Comparison of ENCODE assay signal across 8 cellular contexts in genomic region chr4:164731827-164732474, GRCh38. TPM values are rescaled to one million over a fixed set of nuclear protein-coding genes. Genes with fewer than 3 reads are reported as not detected.
DNase-seq lines count a peak whose midpoint lies in the region; ATAC-seq, FAIRE-seq and TF ChIP-seq lines count a peak whose summit lies in the region.

No MANE protein-coding gene starts in this region.

- FAIRE-seq in frontal cortex (lab: Jason Lieb, UNC), result peak; percentile 72

- no peaks in the 10 kb centered on the region for H3K79me1 ChIP-seq in trophoblast cell (ENCODE audit: low read length)

- BruUV-seq in OCI-LY7 (replicated peaks; lab: Mats Ljungman, UMichigan), result no TSS peak

- peak; percentile 97 for TF ChIP-seq CTCF in OCI-LY7 (conservative IDR thresholded peaks at IDR 0.05; ENCODE audit: low read length)

- H3K27ac ChIP-seq in OCI-LY7 (ENCODE audit: low read depth, low read length, poor library complexity, severe bottlenecking) (no peak overlapping the region), trophoblast cell (ENCODE audit: low read depth, low read length) (no peak overlapping the region)

- H3K4me3 Mint-ChIP-seq in activated T-helper 2 cell treated with anti-CD3 and anti-CD28 coated beads, Interferon-gamma antibody, Interleukin-2, Interleukin-4, amounts not matched to agents 10 μg/mL and 5 μg/mL and 100 μg/mL, durations not matched to agents 14 hours and 24 hours and 36 hours (ENCODE audit: low read depth), result no peak overlapping the region

- H3K4me2 ChIP-seq in OCI-LY7 (ENCODE audit: low read length), result no peak overlapping the region
- H3K4me2 ChIP-seq in trophoblast cell (ENCODE audit: low read length), result no peak overlapping the region

- intact Hi-C loops in OCI-LY7 (cut with micrococcal nuclease; ENCODE audit: unreplicated experiment), result loop anchor here (5.0 kb wide), 2 partner anchors 1050 to 1180 kb away; no protein-coding TSS in a partner anchor
- intact Hi-C loops in activated T-helper 2 cell treated with anti-CD3 and anti-CD28 coated beads, Interferon-gamma antibody, Interleukin-2, Interleukin-4, amounts not matched to agents 10 μg/mL and 5 μg/mL and 100 μg/mL, durations not matched to agents 14 hours and 24 hours and 36 hours (cut with micrococcal nuclease), result loop anchor here (1.0 to 10.0 kb wide), 2 partner anchors 32 to 1177 kb away; no protein-coding TSS in a partner anchor

- peaks cover 11% of the 10 kb centered on the region for H3K27me3 Mint-ChIP-seq in activated T-helper 2 cell treated with anti-CD3 and anti-CD28 coated beads, Interferon-gamma antibody, Interleukin-2, Interleukin-4, amounts not matched to agents 10 μg/mL and 5 μg/mL and 100 μg/mL, durations not matched to agents 14 hours and 24 hours and 36 hours (ENCODE audit: low read depth)

- H3K14ac ChIP-seq in trophoblast cell (ENCODE audit: low read length), result no peak overlapping the region

- WGBS in trophoblast cell (ENCODE audit: extremely low coverage, insufficient coverage, insufficient read length), result no CpG with 5 or more reads among the region's 5 CpGs

- peaks cover 8% of the 10 kb centered on the region for H3K4me1 ChIP-seq in OCI-LY7 (ENCODE audit: insufficient read depth, low read length, poor library complexity, severe bottlenecking)
- no peaks in the 10 kb centered on the region for H3K4me1 ChIP-seq in trophoblast cell (ENCODE audit: control insufficient read depth in 1 of 2, insufficient read depth in 2 of 2, low read length in 2 of 2)

- H3K9me3 Mint-ChIP-seq in activated T-helper 2 cell treated with anti-CD3 and anti-CD28 coated beads, Interferon-gamma antibody, Interleukin-2, Interleukin-4, amounts not matched to agents 10 μg/mL and 5 μg/mL and 100 μg/mL, durations not matched to agents 14 hours and 24 hours and 36 hours, result no peaks in the 10 kb centered on the region

- no peak overlapping the region for H2AK5ac ChIP-seq in trophoblast cell (ENCODE audit: low read length)

- no peak overlapping the region for H3K4ac ChIP-seq in trophoblast cell (ENCODE audit: low read depth, low read length)

- no peak overlapping the region for H4K91ac ChIP-seq in trophoblast cell (ENCODE audit: low read depth, low read length)

- H3K9me2 ChIP-seq in OCI-LY7 (ENCODE audit: insufficient read depth, low read length), result no peaks in the 10 kb centered on the region

- H3K4me3 ChIP-seq in OCI-LY7 (ENCODE audit: low read depth, low read length, poor library complexity, severe bottlenecking) (no peak overlapping the region), trophoblast cell (ENCODE audit: low read depth, low read length) (no peak overlapping the region)

- H3K9me3 ChIP-seq in OCI-LY7 (ENCODE audit: low read length) (0 out of 2 replicates have a peak, but pooled peaks cover 4% of the 10 kb centered on the region), trophoblast cell (ENCODE audit: insufficient read depth, low read depth, low read length) (peaks cover 1% of the 10 kb centered on the region)

- H2BK5ac ChIP-seq in trophoblast cell (ENCODE audit: low read depth, low read length, poor library complexity), result no peak overlapping the region

- no peak overlapping the region for H3K23ac ChIP-seq in trophoblast cell (ENCODE audit: low read length)

- no peak overlapping the region for H2BK120ac ChIP-seq in trophoblast cell (ENCODE audit: insufficient read depth, low read length, poor library complexity)

- no peaks in the 10 kb centered on the region for H3K27me3 ChIP-seq in trophoblast cell (ENCODE audit: insufficient read depth, low read length)

- DNase-seq in C1 segment of cervical spinal cord (lab: John Stamatoyannopoulos, UW) (peak in 8 of 14 donors; percentile 1 to 30 (median 8)), OCI-LY7 (ENCODE audit: low spot score) (peak; percentile 51), frontal cortex (ENCODE audit: low spot score in 2 of 2) (peak in 1 of 2 donors; percentile 29), trophoblast cell (peak; percentile 25 to 70)
- peak; percentile 15 for DNase-seq in activated T-helper 2 cell treated with anti-CD3 and anti-CD28 coated beads, Interferon-gamma antibody, Interleukin-2, Interleukin-4, amounts not matched to agents 10 μg/mL and 5 μg/mL and 100 μg/mL, durations not matched to agents 14 hours and 24 hours and 36 hours (ENCODE audit: low spot score)

- H2BK12ac ChIP-seq in trophoblast cell (ENCODE audit: low read length), result no peak overlapping the region

- POLR2A ChIA-PET in OCI-LY7 (lab: Charles Lee), result interaction anchor here (0.6 to 2.0 kb wide), 5 partner anchors 10 to 1054 kb away, joined by 3 to 7 read pairs (median 3); no protein-coding TSS in a partner anchor

- no peak overlapping the region for H4K12ac ChIP-seq in trophoblast cell (ENCODE audit: low read depth, low read length)

- H3K4me1 Mint-ChIP-seq in activated T-helper 2 cell treated with anti-CD3 and anti-CD28 coated beads, Interferon-gamma antibody, Interleukin-2, Interleukin-4, amounts not matched to agents 10 μg/mL and 5 μg/mL and 100 μg/mL, durations not matched to agents 14 hours and 24 hours and 36 hours (ENCODE audit: low read depth), result no peaks in the 10 kb centered on the region

- peak; percentile 52 for ATAC-seq in GM18861 (IDR thresholded peaks at IDR 0.05; ENCODE audit: unreplicated experiment)
- ATAC-seq in HG03097 (IDR thresholded peaks at IDR 0.05; ENCODE audit: low FRiP score, unreplicated experiment), result peak; percentile 67
- ATAC-seq in HG02610 (IDR thresholded peaks at IDR 0.05; ENCODE audit: unreplicated experiment), result no peak

- H3K18ac ChIP-seq in trophoblast cell (ENCODE audit: low read length), result no peak overlapping the region

- CTCF ChIA-PET in OCI-LY7 (lab: Charles Lee; ENCODE audit: unreplicated experiment), result no interaction called here

- no peaks in the 10 kb centered on the region for H3K36me3 Mint-ChIP-seq in activated T-helper 2 cell treated with anti-CD3 and anti-CD28 coated beads, Interferon-gamma antibody, Interleukin-2, Interleukin-4, amounts not matched to agents 10 μg/mL and 5 μg/mL and 100 μg/mL, durations not matched to agents 14 hours and 24 hours and 36 hours (ENCODE audit: low read depth)

- H4K20me1 ChIP-seq in OCI-LY7 (ENCODE audit: insufficient read depth, low read length), result no peaks in the 10 kb centered on the region

- H3K27ac Mint-ChIP-seq in activated T-helper 2 cell treated with anti-CD3 and anti-CD28 coated beads, Interferon-gamma antibody, Interleukin-2, Interleukin-4, amounts not matched to agents 10 μg/mL and 5 μg/mL and 100 μg/mL, durations not matched to agents 14 hours and 24 hours and 36 hours, result no peak overlapping the region

- H3K79me2 ChIP-seq in OCI-LY7 (ENCODE audit: insufficient read depth, low read depth, low read length) (no peaks in the 10 kb centered on the region), trophoblast cell (ENCODE audit: control insufficient read depth, insufficient read depth, low read length, poor library complexity) (no peaks in the 10 kb centered on the region)

- H3K36me3 ChIP-seq in OCI-LY7 (ENCODE audit: insufficient read depth, low read length) (no peaks in the 10 kb centered on the region), trophoblast cell (ENCODE audit: control insufficient read depth in 1 of 2, insufficient read depth in 2 of 2, low read length in 2 of 2) (no peaks in the 10 kb centered on the region)

- H4K8ac ChIP-seq in trophoblast cell (ENCODE audit: low read depth, low read length), result no peak overlapping the region

- H2AFZ ChIP-seq in OCI-LY7 (ENCODE audit: low read length) (no peak overlapping the region), trophoblast cell (ENCODE audit: insufficient read depth, low read length, poor library complexity) (no peak overlapping the region)

- no peak overlapping the region for H3K9ac ChIP-seq in trophoblast cell (ENCODE audit: low read length)

RNA-seq across cellular contexts. Expression of gene SMIM31, which starts 22.0 kb away (rescaled TPM):
- not detected in 2 replicates for total RNA-seq in OCI-LY7 (2014; rRNA removed; shearing (Covaris generic))
- total RNA-seq in OCI-LY7 (2022), result not detected in 2 replicates
- total RNA-seq in activated T-helper 2 cell treated with anti-CD3 and anti-CD28 coated beads, Interferon-gamma antibody, Interleukin-2, Interleukin-4, amounts not matched to agents 10 μg/mL and 5 μg/mL and 100 μg/mL, durations not matched to agents 14 hours and 24 hours and 36 hours, result not detected in 2 replicates
- total RNA-seq in frontal cortex, result not detected
- not detected in 2 replicates for polyA plus RNA-seq in trophoblast cell (2013)
